In the genomic region with DNA sequence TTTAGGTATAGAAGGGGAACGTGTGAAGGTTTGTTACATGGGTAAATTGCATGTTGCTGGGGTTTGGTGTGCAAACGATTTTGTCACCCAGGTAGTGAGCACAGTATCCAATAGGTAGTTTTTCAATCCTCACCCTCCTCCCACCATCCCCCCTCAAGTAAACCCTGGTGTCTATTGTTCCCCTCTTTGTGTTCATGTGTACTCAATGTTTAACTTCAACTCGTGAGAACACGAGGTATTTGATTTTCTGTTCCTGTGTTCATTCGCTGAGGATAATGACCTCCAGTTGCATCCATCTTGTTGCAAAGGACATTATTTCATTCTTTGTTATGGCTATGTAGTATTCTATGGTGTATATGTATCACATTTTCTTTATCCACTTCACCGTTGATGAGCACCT, we compare ENCODE assay signal across 34 cellular contexts. TPM values are rescaled to one million over a fixed set of nuclear protein-coding genes. Genes with fewer than 3 reads are reported as not detected.
DNase-seq lines count a peak whose midpoint lies in the region; ATAC-seq and TF ChIP-seq lines count a peak whose summit lies in the region.
"Had no signal": no experiment of that assay in that cellular context is flagged by ENCODE, and none has a peak within 500 bp of the region (broad histone marks: within the 10 kb centered on the region; RNA-seq: fewer than 3 reads in every experiment).

No MANE protein-coding gene starts in this region.

- intact Hi-C loops in natural killer cell (cut with micrococcal nuclease), result no loop called here

- peak overlapping the region; percentile 83 to 94 for H3K27ac Mint-ChIP-seq in natural killer cell treated with Interleukin-12 subunit alpha and Interleukin-12 subunit beta and Interleukin-15 and Interleukin-18, amount 100 ng/mL, for 72 hours
- H3K27ac Mint-ChIP-seq in natural killer cell, result no peak overlapping the region
- H3K27ac Mint-ChIP-seq in HFFc6, result no peak overlapping the region
- H3K27ac Mint-ChIP-seq: CD4-positive, alpha-beta T cell; naive thymus-derived CD4-positive, alpha-beta T cell had no signal

- ATAC-seq in natural killer cell treated with Interleukin-12 subunit alpha and Interleukin-12 subunit beta and Interleukin-15 and Interleukin-18, amount 100 ng/mL, for 72 hours, result no peak
- ATAC-seq in natural killer cell, result no peak
- peak; percentile 12 for ATAC-seq in HG02623 (IDR thresholded peaks at IDR 0.05; ENCODE audit: unreplicated experiment)
- ATAC-seq in GM21619 (IDR thresholded peaks at IDR 0.05; ENCODE audit: unreplicated experiment), result no peak
- no peak for ATAC-seq in HG02763 (IDR thresholded peaks at IDR 0.05; ENCODE audit: unreplicated experiment)
- ATAC-seq: activated T-cell treated with anti-CD3 and anti-CD28 coated beads, Interleukin-2, amount 50 U/mL, for 4 hours; gastroesophageal sphincter; left cardiac atrium; naive thymus-derived CD4-positive, alpha-beta T cell had no signal

- no peaks in the 10 kb centered on the region for H3K9me3 Mint-ChIP-seq in natural killer cell treated with Interleukin-12 subunit alpha and Interleukin-12 subunit beta and Interleukin-15 and Interleukin-18, amount 100 ng/mL, for 72 hours
- H3K9me3 Mint-ChIP-seq in natural killer cell, result no peaks in the 10 kb centered on the region
- H3K9me3 Mint-ChIP-seq in HFFc6, result no peaks in the 10 kb centered on the region
- H3K9me3 Mint-ChIP-seq: activated naive CD8-positive, alpha-beta T cell treated with anti-CD3 and anti-CD28 coated beads, Interleukin-2, amount 10 ng/mL, durations not matched to agents 7 days and 5 days; activated T-cell treated with anti-CD3 and anti-CD28 coated beads, Interleukin-2, amount 50 U/mL, for 4 hours; CD4-positive, alpha-beta T cell; naive thymus-derived CD4-positive, alpha-beta T cell had no signal

- TF ChIP-seq CTCF in natural killer cell (IDR thresholded peaks at IDR 0.05) (no peak), HFFc6 (IDR thresholded peaks at IDR 0.05) (no peak)

- H3K27me3 Mint-ChIP-seq in natural killer cell treated with Interleukin-12 subunit alpha and Interleukin-12 subunit beta and Interleukin-15 and Interleukin-18, amount 100 ng/mL, for 72 hours, result no peaks in the 10 kb centered on the region
- H3K27me3 Mint-ChIP-seq in natural killer cell (ENCODE audit: low read depth in 2 of 2) (no peaks in the 10 kb centered on the region), HFFc6 (ENCODE audit: insufficient read depth) (peaks cover 4% of the 10 kb centered on the region)
- H3K27me3 Mint-ChIP-seq: activated naive CD8-positive, alpha-beta T cell treated with anti-CD3 and anti-CD28 coated beads, Interleukin-2, amount 10 ng/mL, durations not matched to agents 7 days and 5 days; CD4-positive, alpha-beta T cell had no signal

- H3K4me3 Mint-ChIP-seq in natural killer cell treated with Interleukin-12 subunit alpha and Interleukin-12 subunit beta and Interleukin-15 and Interleukin-18, amount 100 ng/mL, for 72 hours, result peak overlapping the region; percentile 72
- H3K4me3 Mint-ChIP-seq in natural killer cell (no peak overlapping the region), HFFc6 (no peak overlapping the region)
- H3K4me3 Mint-ChIP-seq: activated T-cell treated with anti-CD3 and anti-CD28 coated beads, Interleukin-2, amount 50 U/mL, for 4 hours; CD4-positive, alpha-beta T cell had no signal

- no peak for DNase-seq in natural killer cell treated with Interleukin-12 subunit alpha and Interleukin-12 subunit beta and Interleukin-15 and Interleukin-18, amount 100 ng/mL, for 72 hours (ENCODE audit: low spot score)
- DNase-seq in natural killer cell (no peak), NCI-H69 (lab: John Stamatoyannopoulos, UW) (peak; percentile 7), DMS153 treated with DMSO at 0.1 percent for 48 hours (lab: John Stamatoyannopoulos, UW; ENCODE audit: unreplicated experiment) (no peak), HFFc6 (no peak)
- DNase-seq: activated CD4-positive, alpha-beta T cell treated with anti-CD3 and anti-CD28 coated beads for 4 hours; activated gamma-delta T cell; activated naive CD8-positive, alpha-beta T cell treated with anti-CD3 and anti-CD28 coated beads, Interleukin-2, amount 10 ng/mL, durations not matched to agents 7 days and 5 days; activated T-cell treated with anti-CD3 and anti-CD28 coated beads, Interleukin-2, amount 50 U/mL, for 4 hours; AML-193; aorta; CD4-positive, alpha-beta T cell; effector CD4-positive, alpha-beta T cell; KG1; left cardiac atrium; naive thymus-derived CD4-positive, alpha-beta T cell; NCI-H1092 treated with DMSO at 0.1 percent for 48 hours; NCI-H2081; NCI-H524 treated with DMSO at 0.1 percent for 48 hours; occipital lobe; sigmoid colon; stimulated activated CD4-positive, alpha-beta T cell treated with anti-CD3 and anti-CD28 coated beads, Interleukin-12 subunit alpha, Interleukin-12 subunit beta, amount 100 ng/mL, for 4 hours; stimulated activated CD4-positive, alpha-beta T cell treated with anti-CD3 and anti-CD28 coated beads, Interleukin-2, amount 100 ng/mL, for 48 hours; stomach; SW 1271; T1000; uterus had no signal

- peaks cover 14% of the 10 kb centered on the region for H3K36me3 Mint-ChIP-seq in natural killer cell treated with Interleukin-12 subunit alpha and Interleukin-12 subunit beta and Interleukin-15 and Interleukin-18, amount 100 ng/mL, for 72 hours
- H3K36me3 Mint-ChIP-seq in natural killer cell (no peaks in the 10 kb centered on the region), HFFc6 (ENCODE audit: low read depth) (no peaks in the 10 kb centered on the region)

- H3K4me1 Mint-ChIP-seq in natural killer cell treated with Interleukin-12 subunit alpha and Interleukin-12 subunit beta and Interleukin-15 and Interleukin-18, amount 100 ng/mL, for 72 hours (ENCODE audit: low read depth in 2 of 2), result peaks cover 25 to 34% of the 10 kb centered on the region in 2 donors
- no peaks in the 10 kb centered on the region for H3K4me1 Mint-ChIP-seq in natural killer cell
- H3K4me1 Mint-ChIP-seq in HFFc6 (ENCODE audit: low read depth), result no peaks in the 10 kb centered on the region

RNA-seq across cellular contexts. Expression of gene VNN1, which starts 11.6 kb away (rescaled TPM):
- 1 to 10 TPM in 1 of 2 donors, under 1 TPM in 1; 0.83 to 1.6 TPM for total RNA-seq in natural killer cell treated with Interleukin-12 subunit alpha and Interleukin-12 subunit beta and Interleukin-15 and Interleukin-18, amount 100 ng/mL, for 72 hours
- total RNA-seq in natural killer cell, result 1 to 10 TPM in 2 of 3 donors, not detected in 1; 1.1 to 1.6 TPM
- total RNA-seq in HFFc6 (2021; fragmentation: NEBNext Ultra II Directional; extraction: Animal tissue kit (Norgen Biotek cat#: 25700)), result under 1 TPM in 5 of 6 experiments, not detected in 1; 0.07 to 0.13 (median 0.09) TPM
- total RNA-seq: A673; activated naive CD8-positive, alpha-beta T cell treated with anti-CD3 and anti-CD28 coated beads, Interleukin-2, amount 10 ng/mL, durations not matched to agents 7 days and 5 days; activated T-cell treated with anti-CD3 and anti-CD28 coated beads, Interleukin-2, amount 50 U/mL, for 4 hours; bronchial epithelial cell; CD4-positive, alpha-beta T cell; occipital lobe had no signal

RNA-seq across cellular contexts. Expression of gene VNN2, which starts 32.2 kb away (rescaled TPM):
- total RNA-seq in natural killer cell treated with Interleukin-12 subunit alpha and Interleukin-12 subunit beta and Interleukin-15 and Interleukin-18, amount 100 ng/mL, for 72 hours, result 10 to 100 TPM; 28.9 to 30.8 TPM
- total RNA-seq in natural killer cell, result 10 to 100 TPM; 20.3 to 31.9 (median 25.4) TPM
- not detected for total RNA-seq in HFFc6 (2021; fragmentation: NEBNext Ultra II Directional; extraction: Animal tissue kit (Norgen Biotek cat#: 25700))
- total RNA-seq: A673, bronchial epithelial cell, MCF 10A had no signal

Comparison
In these comparisons a context has a peak if more than half of its experiments do, and no peak if none do; other contexts are left out.
1. H3K27ac Mint-ChIP-seq: peak in natural killer cell treated with Interleukin-12 subunit alpha and Interleukin-12 subunit beta and Interleukin-15 and Interleukin-18, amount 100 ng/mL, for 72 hours (2 of 2); none in natural killer cell (0 of 2) and HFFc6 (single experiment).
2. RNA of gene VNN2, which starts 32.2 kb away (total RNA-seq): 28.9 to 30.8 TPM in natural killer cell treated with Interleukin-12 subunit alpha and Interleukin-12 subunit beta and Interleukin-15 and Interleukin-18, amount 100 ng/mL, for 72 hours and 20.3 to 31.9 TPM in natural killer cell; not detected in HFFc6; every median in the first group is over 10 times any median in the second.